Comparison of ENCODE assay signal across 8 cellular contexts in the genomic region with DNA sequence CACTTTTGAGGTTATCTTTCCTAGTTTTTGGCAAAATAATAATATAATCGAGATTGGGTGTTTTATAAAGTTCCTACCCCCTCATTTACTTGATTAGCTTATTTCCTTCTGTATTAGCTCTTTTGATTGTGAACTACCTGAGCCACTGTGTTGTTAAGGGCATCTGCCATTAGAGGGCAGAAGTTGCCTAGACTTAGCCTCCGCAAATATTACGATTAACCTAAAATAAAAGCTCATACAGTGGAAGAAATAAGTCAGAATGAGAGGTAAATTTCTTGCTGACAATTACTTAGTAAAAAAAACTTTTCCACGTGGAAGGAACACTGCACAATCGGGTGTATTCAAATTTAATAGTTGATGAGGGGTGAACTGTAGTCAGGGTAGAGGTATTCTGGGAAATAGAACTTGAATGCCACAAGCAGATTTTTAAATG. TPM values are rescaled to one million over a fixed set of nuclear protein-coding genes. Genes with fewer than 3 reads are reported as not detected.
DNase-seq lines count a peak whose midpoint lies in the region; ATAC-seq, FAIRE-seq and TF ChIP-seq lines count a peak whose summit lies in the region.

No MANE protein-coding gene starts in this region.

- H3K27ac Mint-ChIP-seq in activated CD8-positive, alpha-beta T cell treated with anti-CD3 and anti-CD28 coated beads, Interleukin-2, amount 10 ng/mL, durations not matched to agents 7 days and 5 days, result peak overlapping the region; percentile 7

- TF ChIP-seq POLR2A in GM12892 (IDR thresholded peaks at IDR 0.05; ENCODE audit: low read depth, low read length), result no peak

- H3K4me3 ChIP-seq in BJ (ENCODE audit: low read depth, low read length), result peak overlapping the region; percentile 55
- peak overlapping the region; percentile 95 to 97 for H3K4me3 ChIP-seq in neutrophil (ENCODE audit: low read depth in 1 of 2, low read length in 1 of 2)

- H3K9me3 Mint-ChIP-seq in activated CD8-positive, alpha-beta T cell treated with anti-CD3 and anti-CD28 coated beads, Interleukin-2, amount 10 ng/mL, durations not matched to agents 7 days and 5 days (ENCODE audit: insufficient read depth), result no peaks in the 10 kb centered on the region

- peaks cover 7% of the 10 kb centered on the region for H3K9me3 ChIP-seq in neutrophil

- peak; percentile 80 for TF ChIP-seq CTCF in BJ (IDR thresholded peaks at IDR 0.05; ENCODE audit: insufficient read depth, low read depth, low read length)
- TF ChIP-seq CTCF in neutrophil (IDR thresholded peaks at IDR 0.05), result peak; percentile 49

- H3K4me3 Mint-ChIP-seq in activated CD8-positive, alpha-beta T cell treated with anti-CD3 and anti-CD28 coated beads, Interleukin-2, amount 10 ng/mL, durations not matched to agents 7 days and 5 days, result peak overlapping the region; percentile 100

- ATAC-seq in activated CD8-positive, alpha-beta T cell treated with anti-CD3 and anti-CD28 coated beads, Interleukin-2, amount 10 ng/mL, durations not matched to agents 7 days and 5 days, result no peak
- no peak for ATAC-seq in GM18498 (IDR thresholded peaks at IDR 0.05; ENCODE audit: unreplicated experiment)

- peak overlapping the region; percentile 100 for H3K27ac ChIP-seq in neutrophil

- H3K4me1 Mint-ChIP-seq in activated CD8-positive, alpha-beta T cell treated with anti-CD3 and anti-CD28 coated beads, Interleukin-2, amount 10 ng/mL, durations not matched to agents 7 days and 5 days (ENCODE audit: low read depth), result peaks cover 50% of the 10 kb centered on the region

- POLR2A ChIA-PET in BJ (lab: Charles Lee), result interaction anchor here (0.6 kb wide), 1 partner anchor 15 kb away, joined by 5 read pairs; no protein-coding TSS in a partner anchor
- POLR2A ChIA-PET in activated CD8-positive, alpha-beta T cell treated with anti-CD3 and anti-CD28 coated beads, Interleukin-2, amount 10 ng/mL, durations not matched to agents 7 days and 5 days (lab: Charles Lee), result interaction anchor here (0.7 to 3.4 kb wide), 17 partner anchors 9 to 597 kb away, joined by 3 to 29 read pairs (median 4); partner anchors contain the start of genes LIN9 and SDE2

- H3K36me3 ChIP-seq in BJ (ENCODE audit: control insufficient read depth, insufficient read depth, low read length) (peaks cover 3% of the 10 kb centered on the region; the same call in 1 of the 2 replicates), neutrophil (peaks cover 54% of the 10 kb centered on the region)

- CTCF ChIA-PET in BJ (lab: Yijun Ruan, JAX), result interaction anchor here (0.5 to 3.2 kb wide), 35 partner anchors 9 to 634 kb away, joined by 3 to 52 read pairs (median 4); no protein-coding TSS in a partner anchor
- CTCF ChIA-PET in activated CD8-positive, alpha-beta T cell treated with anti-CD3 and anti-CD28 coated beads, Interleukin-2, amount 10 ng/mL, durations not matched to agents 7 days and 5 days (lab: Charles Lee), result interaction anchor here (0.7 to 6.5 kb wide), 41 partner anchors 9 to 340 kb away, joined by 3 to 75 read pairs (median 4); partner anchors contain the start of genes MIXL1 and SDE2

- DNase-seq in BJ (ENCODE audit: low read depth) (no peak), GM12892 (ENCODE audit: insufficient read length) (no peak), NCI-H2227 (lab: John Stamatoyannopoulos, UW; ENCODE audit: unreplicated experiment) (peak; percentile 57), fibroblast of peridontal ligament (ENCODE audit: extremely low read depth) (peak; percentile 78), 8988T (no peak)
- DNase-seq in activated CD8-positive, alpha-beta T cell treated with anti-CD3 and anti-CD28 coated beads, Interleukin-2, amount 10 ng/mL, durations not matched to agents 7 days and 5 days, result peak; percentile 69

- H3K27me3 ChIP-seq in BJ (ENCODE audit: control insufficient read depth, insufficient read depth, low read length), result no peaks in the 10 kb centered on the region
- H3K27me3 ChIP-seq in neutrophil, result no peaks in the 10 kb centered on the region

- peaks cover 57% of the 10 kb centered on the region for H3K36me3 Mint-ChIP-seq in activated CD8-positive, alpha-beta T cell treated with anti-CD3 and anti-CD28 coated beads, Interleukin-2, amount 10 ng/mL, durations not matched to agents 7 days and 5 days (ENCODE audit: low read depth)

- H3K4me1 ChIP-seq in neutrophil (ENCODE audit: control insufficient read depth in 1 of 2, insufficient read depth in 1 of 2, low read depth in 1 of 2, low read length in 1 of 2), result peaks cover 62 to 68% of the 10 kb centered on the region in 2 experiments

- H3K27me3 Mint-ChIP-seq in activated CD8-positive, alpha-beta T cell treated with anti-CD3 and anti-CD28 coated beads, Interleukin-2, amount 10 ng/mL, durations not matched to agents 7 days and 5 days (ENCODE audit: low read depth), result no peaks in the 10 kb centered on the region

- FAIRE-seq in GM12892 (lab: Jason Lieb, UNC), result peak; percentile 86

RNA-seq across cellular contexts. Expression of gene H3-3A, which starts 2.3 kb away (rescaled TPM):
- 164 and 168 TPM in 2 replicates for polyA plus RNA-seq in BJ (2011; rRNA removed)
- 26.5 and 32.5 TPM in 2 replicates for polyA minus RNA-seq in BJ (2011; rRNA and poly(A)+ RNA removed)
- polyA plus RNA-seq in GM12892 (2012; ENCODE audit: missing spikeins), result 266 TPM
- total RNA-seq in activated CD8-positive, alpha-beta T cell treated with anti-CD3 and anti-CD28 coated beads, Interleukin-2, amount 10 ng/mL, durations not matched to agents 7 days and 5 days, result 100 to 1,000 TPM; 526 to 541 TPM

Comparison
In these comparisons a context has a peak if more than half of its experiments do, and no peak if none do; other contexts are left out.
1. DNase-seq: peak in NCI-H2227 (single experiment), activated CD8-positive, alpha-beta T cell treated with anti-CD3 and anti-CD28 coated beads, Interleukin-2, amount 10 ng/mL, durations not matched to agents 7 days and 5 days (single experiment) and fibroblast of peridontal ligament (single experiment); none in BJ (single experiment), GM12892 (single experiment) and 8988T (single experiment).